Comparison of ENCODE assay signal across 9 cellular contexts in the genomic region with DNA sequence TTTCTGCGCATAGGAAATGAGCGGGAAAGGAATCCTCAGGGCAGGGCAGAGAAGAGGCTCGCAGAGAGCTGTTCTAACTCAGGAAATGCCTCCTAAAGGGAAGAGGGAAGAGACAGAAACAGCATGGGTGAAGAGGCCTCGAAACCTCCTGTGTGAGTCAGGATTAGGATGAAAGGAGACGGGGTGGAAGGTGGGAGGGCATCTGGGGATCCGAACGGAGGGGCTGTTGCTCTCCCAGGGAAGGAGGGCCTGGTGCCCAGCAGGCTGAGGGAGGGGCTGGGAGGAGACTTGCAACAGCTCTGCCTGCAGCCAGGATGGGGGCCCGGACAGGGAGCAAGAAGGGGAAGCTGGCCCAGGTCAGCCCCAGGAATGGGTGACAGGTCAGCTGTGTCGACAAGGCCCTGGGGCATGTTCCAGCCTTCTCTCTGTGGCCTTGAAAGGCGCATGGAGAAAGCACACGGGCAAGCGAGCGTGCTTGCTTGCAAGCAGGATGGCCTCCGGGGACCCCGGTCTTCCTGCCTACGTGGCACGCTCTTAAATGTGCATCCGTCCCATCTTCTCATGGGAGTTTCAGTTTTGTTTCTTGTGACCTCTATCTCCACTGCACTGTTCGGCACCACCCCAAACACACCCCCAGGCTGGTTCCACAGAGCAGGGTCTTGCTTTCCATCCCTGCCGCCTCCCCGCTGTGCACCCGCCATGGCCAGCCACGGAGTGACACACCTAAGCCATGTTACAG.
A peak's percentile ranks its signal among the peaks of the same experiment; 100 is the strongest.
DNase-seq lines count a peak whose midpoint lies in the region; ATAC-seq, FAIRE-seq and TF ChIP-seq lines count a peak whose summit lies in the region.
"Had no signal": no experiment of that assay in that cellular context is flagged by ENCODE, and none has a peak within 500 bp of the region (broad histone marks: within the 10 kb centered on the region; RNA-seq: fewer than 3 reads in every experiment).

No MANE protein-coding gene starts in this region.

- H4K20me1 ChIP-seq in osteoblast (ENCODE audit: insufficient read depth, low read length): peaks cover 16% of the 10 kb centered on the region

- H3K4me2 ChIP-seq in osteoblast (ENCODE audit: insufficient read depth, low read length): no peak overlapping the region

- H3K36me3 Mint-ChIP-seq in CD8-positive, alpha-beta T cell: peaks cover 58% of the 10 kb centered on the region

- no peaks in the 10 kb centered on the region for H3K9me3 Mint-ChIP-seq in CD8-positive, alpha-beta T cell

- intact Hi-C loops in CD8-positive, alpha-beta T cell (cut with DNase I, micrococcal nuclease): no loop called here
- intact Hi-C loops in body of pancreas (cut with DNase I): no loop called here

- CTCF ChIA-PET in CD8-positive, alpha-beta T cell (lab: Charles Lee): no interaction called here

- no peak overlapping the region for H3K27ac Mint-ChIP-seq in CD8-positive, alpha-beta T cell

- no peak overlapping the region for H3K4me3 ChIP-seq in CD8-positive, alpha-beta T cell (ENCODE audit: low read depth, low read length)
- H3K4me3 ChIP-seq in body of pancreas: no peak overlapping the region
- H3K4me3 ChIP-seq in osteoblast (ENCODE audit: insufficient read depth, low read length): no peak overlapping the region

- 76 to 92% methylated on average over 21 to 22 of the region's 23 CpGs for WGBS in body of pancreas, 2 donors

- H3K4me1 ChIP-seq in CD8-positive, alpha-beta T cell (ENCODE audit: insufficient read depth, low read length): no peaks in the 10 kb centered on the region
- peaks cover 23% of the 10 kb centered on the region for H3K4me1 ChIP-seq in body of pancreas
- peaks cover 8% of the 10 kb centered on the region for H3K4me1 ChIP-seq in osteoblast (ENCODE audit: insufficient read depth, low read length)

- peaks cover 89% of the 10 kb centered on the region for H3K79me2 ChIP-seq in osteoblast (ENCODE audit: insufficient read depth, low read length)

- H3K27me3 ChIP-seq in layer of hippocampus (ENCODE audit: control insufficient read depth, insufficient read depth, low read length) (no peaks in the 10 kb centered on the region), body of pancreas (no peaks in the 10 kb centered on the region), osteoblast (ENCODE audit: insufficient read depth, low read length) (no peaks in the 10 kb centered on the region)
- H3K27me3 ChIP-seq in CD8-positive, alpha-beta T cell (ENCODE audit: insufficient read depth, low read length): no peaks in the 10 kb centered on the region

- TF ChIP-seq CTCF in CD8-positive, alpha-beta T cell (IDR thresholded peaks at IDR 0.05): no peak
- no peak for TF ChIP-seq CTCF in body of pancreas (IDR thresholded peaks at IDR 0.05)
- no peak for TF ChIP-seq CTCF in osteoblast (IDR thresholded peaks at IDR 0.05; ENCODE audit: extremely low read depth, low read depth, low read length)

- peaks cover 24% of the 10 kb centered on the region for H3K36me3 ChIP-seq in CD8-positive, alpha-beta T cell (ENCODE audit: insufficient read depth, low read length)
- H3K36me3 ChIP-seq in body of pancreas (replicated peaks in 1 of 2; ENCODE audit: insufficient read depth in 1 of 2, low read depth in 2 of 2) (peaks cover 0 to 10% of the 10 kb centered on the region in 2 donors), osteoblast (ENCODE audit: insufficient read depth, low read length) (peaks cover 34% of the 10 kb centered on the region)

- H3K4me3 Mint-ChIP-seq in CD8-positive, alpha-beta T cell: no peak overlapping the region

- FAIRE-seq in GM12891 (lab: Jason Lieb, UNC): peak; percentile 93

- H2AFZ ChIP-seq in osteoblast (ENCODE audit: low read length): no peak overlapping the region

- peak; percentile 93 for ATAC-seq in GM21515 (IDR thresholded peaks at IDR 0.05; ENCODE audit: unreplicated experiment)
- peak; percentile 86 for ATAC-seq in HG03521 (IDR thresholded peaks at IDR 0.05; ENCODE audit: unreplicated experiment)
- ATAC-seq in CD8-positive, alpha-beta T cell: no peak
- no peak for ATAC-seq in body of pancreas

- DNase-seq in GM12891 (ENCODE audit: insufficient read length, low spot score): peak; percentile 67
- no peak for DNase-seq in NCI-H187 treated with DMSO at 0.1 percent for 48 hours (lab: John Stamatoyannopoulos, UW)
- no peak for DNase-seq in CD8-positive, alpha-beta T cell
- no peak for DNase-seq in body of pancreas
- no peak for DNase-seq in osteoblast (ENCODE audit: insufficient read length, low spot score, missing footprints)
- DNase-seq: DND-41 had no signal

- H3K27me3 Mint-ChIP-seq in CD8-positive, alpha-beta T cell (ENCODE audit: low read depth): no peaks in the 10 kb centered on the region

- TF ChIP-seq POLR2A in GM12891 (IDR thresholded peaks at IDR 0.05; ENCODE audit: low read depth, low read length) (peak; percentile 62; the same call in 1 of the 2 replicates), body of pancreas (IDR thresholded peaks at IDR 0.05) (no peak)

- no peaks in the 10 kb centered on the region for H3K9me3 ChIP-seq in CD8-positive, alpha-beta T cell (ENCODE audit: low read length)
- H3K9me3 ChIP-seq in body of pancreas: no peaks in the 10 kb centered on the region
- no peaks in the 10 kb centered on the region for H3K9me3 ChIP-seq in osteoblast (ENCODE audit: low read depth, low read length)

- peaks cover 1% of the 10 kb centered on the region for H3K4me1 Mint-ChIP-seq in CD8-positive, alpha-beta T cell (ENCODE audit: low read depth)

- POLR2A ChIA-PET in CD8-positive, alpha-beta T cell (lab: Charles Lee): no interaction called here

- H3K27ac ChIP-seq in layer of hippocampus (ENCODE audit: low read depth, low read length) (peak overlapping the region; percentile 58), body of pancreas (peak overlapping the region in 2 of 4 donors; percentile 32 to 33), osteoblast (ENCODE audit: low read depth, low read length) (no peak overlapping the region)
- H3K27ac ChIP-seq in CD8-positive, alpha-beta T cell (ENCODE audit: low read depth, low read length): no peak overlapping the region

TF ChIP-seq in GM12891, 5 proteins besides CTCF, POLR2A, EP300 and RAD21:
- TF ChIP-seq SPI1 (IDR thresholded peaks at IDR 0.05; ENCODE audit: low read depth, low read length): no peak
- no peak for TF ChIP-seq POU2F2 (IDR thresholded peaks at IDR 0.05; ENCODE audit: low read depth, low read length)
- no peak for TF ChIP-seq TAF1 (IDR thresholded peaks at IDR 0.05; ENCODE audit: low read depth, low read length)
- TF ChIP-seq POLR2AphosphoS5 (IDR thresholded peaks at IDR 0.05; ENCODE audit: low read depth, low read length): peak; percentile 45

Comparison
In these comparisons a context has a peak if more than half of its experiments do, and no peak if none do; other contexts are left out.
1. ATAC-seq: peak in GM21515 (single experiment) and HG03521 (single experiment); none in CD8-positive, alpha-beta T cell (single experiment) and body of pancreas (single experiment).